In the genomic region with DNA sequence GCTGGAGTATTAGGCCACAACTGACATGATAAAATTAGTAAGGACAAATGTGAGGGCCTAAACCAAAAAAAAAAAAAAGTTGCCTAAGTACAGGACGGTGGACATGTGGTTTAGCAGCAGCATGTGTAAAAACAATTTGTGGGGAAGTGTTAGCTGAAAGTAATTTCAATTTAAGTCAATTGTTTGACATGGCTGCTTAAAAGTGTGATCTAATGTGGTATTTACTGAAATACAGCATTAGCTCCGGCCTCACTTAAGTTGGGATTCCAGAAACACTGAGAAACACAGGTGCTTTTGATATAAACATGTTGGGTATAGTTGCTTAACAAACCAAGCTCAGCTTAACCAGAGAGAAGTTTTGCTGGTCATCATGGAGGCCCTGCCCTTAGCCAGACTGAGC, we compare ENCODE assay signal across 17 cellular contexts.
A peak's percentile ranks its signal among the peaks of the same experiment; 100 is the strongest.
DNase-seq lines count a peak whose midpoint lies in the region; ATAC-seq, FAIRE-seq and TF ChIP-seq lines count a peak whose summit lies in the region.
"Had no signal": no experiment of that assay in that cellular context is flagged by ENCODE, and none has a peak within 500 bp of the region (broad histone marks: within the 10 kb centered on the region; RNA-seq: fewer than 3 reads in every experiment).

No MANE protein-coding gene starts in this region.

- no peaks in the 10 kb centered on the region for H3K9me3 ChIP-seq in BLaER1 treated with 17β-estradiol and CSF1 and Interleukin-3, amounts not matched to agents 10 nM and 100 nM (replicated peaks in 1 of 11)
- H3K9me3 ChIP-seq in mammary epithelial cell (replicated peaks; ENCODE audit: insufficient read depth, low read length) = no peaks in the 10 kb centered on the region
- H3K9me3 ChIP-seq: adrenal gland, esophagus muscularis mucosa had no signal

- H2AFZ ChIP-seq in mammary epithelial cell (ENCODE audit: low read depth, low read length) = no peak overlapping the region

- BruUV-seq in mammary epithelial cell (replicated peaks; lab: Mats Ljungman, UMichigan) = no TSS peak

- H3K4me1 ChIP-seq in BLaER1 treated with 17β-estradiol and CSF1 and Interleukin-3, amounts not matched to agents 10 nM and 100 nM = peaks cover 35 to 77% (median 62%) of the 10 kb centered on the region in 10 experiments
- peaks cover 5% of the 10 kb centered on the region for H3K4me1 ChIP-seq in mammary epithelial cell (ENCODE audit: insufficient read depth, low read length)
- H3K4me1 ChIP-seq: adrenal gland had no signal

- no peak overlapping the region for H3K4me3 ChIP-seq in BLaER1 treated with 17β-estradiol and CSF1 and Interleukin-3, amounts not matched to agents 10 nM and 100 nM
- no peak overlapping the region for H3K4me3 ChIP-seq in mammary epithelial cell (replicated peaks in 1 of 3; ENCODE audit: insufficient read depth in 1 of 3, low read depth in 2 of 3, low read length in 3 of 3)
- H3K4me3 ChIP-seq: adrenal gland, esophagus muscularis mucosa had no signal

- H4K20me1 ChIP-seq in BLaER1 treated with 17β-estradiol and CSF1 and Interleukin-3, amounts not matched to agents 10 nM and 100 nM = peaks cover 0 to 4% (median 0%) of the 10 kb centered on the region in 11 experiments; a peak in 3 of 22 replicates
- H4K20me1 ChIP-seq in mammary epithelial cell (ENCODE audit: insufficient read depth, low read length) = no peaks in the 10 kb centered on the region

- no peaks in the 10 kb centered on the region for H3K27me3 Mint-ChIP-seq in activated naive CD8-positive, alpha-beta T cell treated with anti-CD3 and anti-CD28 coated beads, Interleukin-2, amount 50 U/mL, for 24 hours
- H3K27me3 Mint-ChIP-seq in natural killer cell (ENCODE audit: low read depth in 2 of 2) (no peaks in the 10 kb centered on the region), chondrocyte (ENCODE audit: low read depth) (no peaks in the 10 kb centered on the region)

- peak overlapping the region in 1 of 11 experiments; percentile 45; a peak in 1 of 22 replicates for H3K9ac ChIP-seq in BLaER1 treated with 17β-estradiol and CSF1 and Interleukin-3, amounts not matched to agents 10 nM and 100 nM
- no peak overlapping the region for H3K9ac ChIP-seq in mammary epithelial cell (ENCODE audit: insufficient read depth, low read length)

- no peaks in the 10 kb centered on the region for H3K9me3 Mint-ChIP-seq in activated naive CD8-positive, alpha-beta T cell treated with anti-CD3 and anti-CD28 coated beads, Interleukin-2, amount 50 U/mL, for 24 hours
- H3K9me3 Mint-ChIP-seq in natural killer cell = no peaks in the 10 kb centered on the region
- H3K9me3 Mint-ChIP-seq in chondrocyte (ENCODE audit: low read depth) = no peaks in the 10 kb centered on the region

- H3K27ac Mint-ChIP-seq in activated naive CD8-positive, alpha-beta T cell treated with anti-CD3 and anti-CD28 coated beads, Interleukin-2, amount 50 U/mL, for 24 hours = peak overlapping the region; percentile 99
- H3K27ac Mint-ChIP-seq in natural killer cell (peak overlapping the region; percentile 92 to 100), chondrocyte (ENCODE audit: unreplicated experiment) (no peak overlapping the region)

- TF ChIP-seq CTCF in natural killer cell (IDR thresholded peaks at IDR 0.05) (no peak), mammary epithelial cell (conservative IDR thresholded peaks at IDR 0.05 in 1 of 2, IDR thresholded peaks at IDR 0.05 in 1 of 2; ENCODE audit: extremely low read depth in 1 of 2, insufficient read depth in 1 of 2, low read depth in 1 of 2, low read length in 2 of 2) (no peak), chondrocyte (IDR thresholded peaks at IDR 0.05) (no peak)

- intact Hi-C loops in natural killer cell (cut with micrococcal nuclease) (loop anchor here (1.0 to 5.0 kb wide), 3 partner anchors 11 to 119 kb away; a partner anchor contains a TSS), mammary epithelial cell (cut with micrococcal nuclease) (no loop called here)

- DNase-seq in GM18507 (ENCODE audit: extremely low spot score, insufficient read length, low read depth) = no peak
- DNase-seq in activated naive CD8-positive, alpha-beta T cell treated with anti-CD3 and anti-CD28 coated beads, Interleukin-2, amount 50 U/mL, for 24 hours = no peak
- no peak for DNase-seq in natural killer cell
- DNase-seq in mammary epithelial cell = no peak
- no peak for DNase-seq in chondrocyte (ENCODE audit: low spot score)
- DNase-seq: activated CD4-positive, alpha-beta T cell treated with anti-CD3 and anti-CD28 coated beads for 4 hours; adrenal gland; KG1; mesenchymal stem cell; NCI-H1694; NCI-H526 treated with DMSO at 0.1 percent for 48 hours; posterior cingulate gyrus; RPMI8226 had no signal

- ATAC-seq in activated naive CD8-positive, alpha-beta T cell treated with anti-CD3 and anti-CD28 coated beads, Interleukin-2, amount 50 U/mL, for 24 hours = no peak
- peak; percentile 24 to 69 (median 65) for ATAC-seq in natural killer cell
- no peak for ATAC-seq in HG02938 (IDR thresholded peaks at IDR 0.05; ENCODE audit: unreplicated experiment)

- WGBS in mammary epithelial cell (ENCODE audit: low coverage, missing lambda C conversion rate) = 86% methylated on average over 2 of the region's 2 CpGs

- H3K36me3 ChIP-seq in BLaER1 treated with 17β-estradiol and CSF1 and Interleukin-3, amounts not matched to agents 10 nM and 100 nM = peaks cover 0 to 20% (median 3%) of the 10 kb centered on the region in 11 experiments; a peak in 6 of 22 replicates
- H3K36me3 ChIP-seq in mammary epithelial cell (ENCODE audit: insufficient read depth, low read length) = no peaks in the 10 kb centered on the region
- H3K36me3 ChIP-seq: adrenal gland, esophagus muscularis mucosa had no signal

- peak overlapping the region; percentile 1 to 80 (median 48); a peak in 20 of 22 replicates for H3K4me2 ChIP-seq in BLaER1 treated with 17β-estradiol and CSF1 and Interleukin-3, amounts not matched to agents 10 nM and 100 nM
- H3K4me2 ChIP-seq in mammary epithelial cell (ENCODE audit: insufficient read depth, low read depth, low read length) = no peak overlapping the region

- CTCF ChIA-PET in mammary epithelial cell (lab: Charles Lee; ENCODE audit: low non-redundant PET) = no interaction called here

- in situ Hi-C loops in mammary epithelial cell (cut with MboI; ENCODE audit: low sequenced_read_pairs in 2 of 2) = no loop called here

- peak overlapping the region; percentile 84 for H3K4me3 Mint-ChIP-seq in activated naive CD8-positive, alpha-beta T cell treated with anti-CD3 and anti-CD28 coated beads, Interleukin-2, amount 50 U/mL, for 24 hours
- H3K4me3 Mint-ChIP-seq in natural killer cell (peak overlapping the region; percentile 81), chondrocyte (ENCODE audit: unreplicated experiment) (no peak overlapping the region)

- dilution Hi-C loops in mammary epithelial cell (cut with HindIII; ENCODE audit: low sequenced_read_pairs) = no loop called here

- peak; percentile 80 for FAIRE-seq in GM18507 (lab: Jason Lieb, UNC)

- no peaks in the 10 kb centered on the region for H3K27me3 ChIP-seq in BLaER1 treated with 17β-estradiol and CSF1 and Interleukin-3, amounts not matched to agents 10 nM and 100 nM
- H3K27me3 ChIP-seq in mammary epithelial cell (ENCODE audit: insufficient read depth, low read length) = no peaks in the 10 kb centered on the region
- H3K27me3 ChIP-seq: adrenal gland, esophagus muscularis mucosa had no signal

- H3K79me2 ChIP-seq in mammary epithelial cell (ENCODE audit: insufficient read depth, low read length) = peaks cover 6% of the 10 kb centered on the region

- peaks cover 88% of the 10 kb centered on the region for H3K36me3 Mint-ChIP-seq in activated naive CD8-positive, alpha-beta T cell treated with anti-CD3 and anti-CD28 coated beads, Interleukin-2, amount 50 U/mL, for 24 hours (ENCODE audit: low read depth)
- H3K36me3 Mint-ChIP-seq in natural killer cell (no peaks in the 10 kb centered on the region), chondrocyte (ENCODE audit: low read depth) (no peaks in the 10 kb centered on the region)

- peak overlapping the region in 9 of 11 experiments; percentile 13 to 79 (median 52); a peak in 15 of 22 replicates for H3K27ac ChIP-seq in BLaER1 treated with 17β-estradiol and CSF1 and Interleukin-3, amounts not matched to agents 10 nM and 100 nM
- no peak overlapping the region for H3K27ac ChIP-seq in mammary epithelial cell (ENCODE audit: insufficient read depth, low read depth, low read length)
- H3K27ac ChIP-seq: adrenal gland, C4-2B, esophagus muscularis mucosa had no signal

- H3K4me1 Mint-ChIP-seq in activated naive CD8-positive, alpha-beta T cell treated with anti-CD3 and anti-CD28 coated beads, Interleukin-2, amount 50 U/mL, for 24 hours = peaks cover 91% of the 10 kb centered on the region
- H3K4me1 Mint-ChIP-seq in natural killer cell (peaks cover 87 to 92% of the 10 kb centered on the region in 2 donors), chondrocyte (ENCODE audit: low read depth) (peaks cover 30% of the 10 kb centered on the region)

Comparison
In these comparisons a context has a peak if more than half of its experiments do, and no peak if none do; other contexts are left out.
1. ATAC-seq: peak in natural killer cell (3 of 3); none in activated naive CD8-positive, alpha-beta T cell treated with anti-CD3 and anti-CD28 coated beads, Interleukin-2, amount 50 U/mL, for 24 hours (single experiment) and HG02938 (single experiment).